20 cellular contexts compared by ENCODE assay signal in genomic region chr3:129528589-129529100, GRCh38. TPM values are rescaled to one million over a fixed set of nuclear protein-coding genes. Genes with fewer than 3 reads are reported as not detected.
DNase-seq lines count a peak whose midpoint lies in the region; ATAC-seq and TF ChIP-seq lines count a peak whose summit lies in the region.
"Had no signal": no experiment of that assay in that cellular context is flagged by ENCODE, and none has a peak within 500 bp of the region (broad histone marks: within the 10 kb centered on the region; RNA-seq: fewer than 3 reads in every experiment).

Gene RHO (plus strand): TSS chr3:129528639. CDS start chr3:129528734, 95 bp downstream.

- H3K23ac ChIP-seq in IMR-90 (ENCODE audit: low read depth, low read length): no peak within 1 kb of the TSS

- peak within 1 kb of the TSS; percentile 1 for H2AK9ac ChIP-seq in IMR-90 (replicated peaks; ENCODE audit: low read depth, low read length, poor library complexity)

- H2BK5ac ChIP-seq in IMR-90 (ENCODE audit: low read depth, low read length, poor library complexity, severe bottlenecking): no peak within 1 kb of the TSS

- DNase-seq in IMR-90 (no peak), nephron progenitor cell (no peak), left ventricle myocardium inferior (no peak)
- no peak for DNase-seq in activated CD8-positive, alpha-beta T cell treated with anti-CD3 and anti-CD28 coated beads for 36 hours
- DNase-seq: ACHN; AML-193; CD8-positive, alpha-beta T cell; H9; Kasumi-1; MM.1S; NCI-H1092 treated with DMSO at 0.1 percent for 48 hours; NCI-H2107; NCI-H345; NCI-H526 treated with DMSO at 0.1 percent for 48 hours; Right ventricle myocardium superior had no signal

- BruUV-seq in IMR-90 (replicated peaks; lab: Mats Ljungman, UMichigan): no TSS peak

- no peak within 1 kb of the TSS for H3K9ac ChIP-seq in IMR-90 (ENCODE audit: low read depth, low read length)

- no peak within 1 kb of the TSS for H2BK120ac ChIP-seq in IMR-90 (ENCODE audit: low read depth, low read length)

- H3K27me3 ChIP-seq in IMR-90 (ENCODE audit: control insufficient read depth, insufficient read depth, low read length) (no peaks in the 10 kb centered on the region), left ventricle myocardium inferior (ENCODE audit: low read depth) (no peaks in the 10 kb centered on the region)

- H4K20me1 ChIP-seq in IMR-90 (ENCODE audit: insufficient read depth, low read length): no peaks in the 10 kb centered on the region

- H4K8ac ChIP-seq in IMR-90 (ENCODE audit: low read depth in 2 of 2, low read length in 2 of 2): no peak within 1 kb of the TSS

- dilution Hi-C loops in IMR-90 (cut with HindIII; ENCODE audit: low sequenced_read_pairs, unreplicated experiment): no loop called here

- no peak within 1 kb of the TSS for H3K4me2 ChIP-seq in IMR-90 (ENCODE audit: low read depth, low read length)

- in situ Hi-C loops in IMR-90 (cut with MboI; ENCODE audit: low sequenced_read_pairs): no loop called here

- H3K4me3 ChIP-seq in IMR-90 (ENCODE audit: insufficient read depth, low read depth, low read length): no peak within 1 kb of the TSS
- H3K4me3 ChIP-seq in left ventricle myocardium inferior: no peak within 1 kb of the TSS

- 98% methylated on average over 15 of the region's 18 CpGs; no CpG with 5 or more reads in 1 of the 2 experiments for WGBS in IMR-90 (ENCODE audit: extremely low coverage in 2 of 2, insufficient read length in 1 of 2), 2 experiments

- H3K36me3 Mint-ChIP-seq in dendritic cell treated with granulocyte-macrophage colony-stimulating factor and Interleukin-4, amounts not matched to agents 40 ng/mL and 50 ng/mL, for 4 days (ENCODE audit: low read depth): no peaks in the 10 kb centered on the region
- no peaks in the 10 kb centered on the region for H3K36me3 Mint-ChIP-seq in nephron progenitor cell (ENCODE audit: low read depth)
- H3K36me3 Mint-ChIP-seq in stimulated activated memory B cell treated with anti-CD40 and anti-IgM and Interleukin-4, amounts not matched to agents 10 μg/mL and 1 μg/mL and 100 μg/mL, for 72 hours: no peaks in the 10 kb centered on the region
- H3K36me3 Mint-ChIP-seq in activated CD8-positive, alpha-beta T cell treated with anti-CD3 and anti-CD28 coated beads for 36 hours (ENCODE audit: low read depth): no peaks in the 10 kb centered on the region
- H3K36me3 Mint-ChIP-seq: CD8-positive, alpha-beta T cell; IgD-negative memory B cell had no signal

- H3K36me3 ChIP-seq in IMR-90 (ENCODE audit: control insufficient read depth, insufficient read depth, low read length) (no peaks in the 10 kb centered on the region), left ventricle myocardium inferior (no peaks in the 10 kb centered on the region)

- H2AFZ ChIP-seq in IMR-90 (replicated peaks; ENCODE audit: low read length, poor library complexity): no peak within 1 kb of the TSS

- H3K4me3 Mint-ChIP-seq in dendritic cell treated with granulocyte-macrophage colony-stimulating factor and Interleukin-4, amounts not matched to agents 40 ng/mL and 50 ng/mL, for 4 days: no peak within 1 kb of the TSS
- no peak within 1 kb of the TSS for H3K4me3 Mint-ChIP-seq in nephron progenitor cell
- no peak within 1 kb of the TSS for H3K4me3 Mint-ChIP-seq in stimulated activated memory B cell treated with anti-CD40 and anti-IgM and Interleukin-4, amounts not matched to agents 10 μg/mL and 1 μg/mL and 100 μg/mL, for 72 hours
- H3K4me3 Mint-ChIP-seq in activated CD8-positive, alpha-beta T cell treated with anti-CD3 and anti-CD28 coated beads for 36 hours: no peak within 1 kb of the TSS
- H3K4me3 Mint-ChIP-seq: CD8-positive, alpha-beta T cell; H9 had no signal

- peaks cover 71% of the 10 kb centered on the region for H3K4me1 Mint-ChIP-seq in dendritic cell treated with granulocyte-macrophage colony-stimulating factor and Interleukin-4, amounts not matched to agents 40 ng/mL and 50 ng/mL, for 4 days (ENCODE audit: low read depth)
- peaks cover 34% of the 10 kb centered on the region for H3K4me1 Mint-ChIP-seq in nephron progenitor cell
- peaks cover 17% of the 10 kb centered on the region for H3K4me1 Mint-ChIP-seq in stimulated activated memory B cell treated with anti-CD40 and anti-IgM and Interleukin-4, amounts not matched to agents 10 μg/mL and 1 μg/mL and 100 μg/mL, for 72 hours
- H3K4me1 Mint-ChIP-seq in activated CD8-positive, alpha-beta T cell treated with anti-CD3 and anti-CD28 coated beads for 36 hours (ENCODE audit: low read depth): no peaks in the 10 kb centered on the region

- no peak within 1 kb of the TSS for H3K56ac ChIP-seq in IMR-90 (ENCODE audit: extremely low read depth, insufficient read depth, low read length)

- no peak within 1 kb of the TSS for H3K27ac ChIP-seq in IMR-90 (ENCODE audit: insufficient read depth, low read length)
- H3K27ac ChIP-seq in left ventricle myocardium inferior (replicated peaks): no peak within 1 kb of the TSS

- TF ChIP-seq POLR2A in IMR-90 (IDR thresholded peaks at IDR 0.05; ENCODE audit: low read depth, low read length): no peak

- intact Hi-C loops in IMR-90 (cut with micrococcal nuclease) (no loop called here), left ventricle myocardium inferior (cut with micrococcal nuclease) (no loop called here)
- intact Hi-C loops in dendritic cell treated with granulocyte-macrophage colony-stimulating factor and Interleukin-4, amounts not matched to agents 40 ng/mL and 50 ng/mL, for 4 days (cut with micrococcal nuclease): no loop called here
- intact Hi-C loops in activated CD8-positive, alpha-beta T cell treated with anti-CD3 and anti-CD28 coated beads for 36 hours (cut with micrococcal nuclease): no loop called here

- H3K9me3 ChIP-seq in IMR-90 (ENCODE audit: control insufficient read depth, insufficient read depth, low read length) (no peaks in the 10 kb centered on the region), left ventricle myocardium inferior (replicated peaks) (no peaks in the 10 kb centered on the region)

- POLR2A ChIA-PET in IMR-90 (lab: Charles Lee; ENCODE audit: unreplicated experiment): no interaction called here
- POLR2A ChIA-PET in activated CD8-positive, alpha-beta T cell treated with anti-CD3 and anti-CD28 coated beads for 36 hours (lab: Charles Lee): interaction anchor here (1.0 kb wide), 1 partner anchor 10 kb away, joined by 3 read pairs; no protein-coding TSS in a partner anchor

- TF ChIP-seq RAD21 in IMR-90 (IDR thresholded peaks at IDR 0.05; ENCODE audit: low read length): no peak

- TF ChIP-seq CTCF in IMR-90 (conservative IDR thresholded peaks at IDR 0.05; ENCODE audit: low read depth, low read length) (no peak), nephron progenitor cell (IDR thresholded peaks at IDR 0.05) (no peak), left ventricle myocardium inferior (IDR thresholded peaks at IDR 0.05; ENCODE audit: borderline replicate concordance) (no peak)
- no peak for TF ChIP-seq CTCF in activated CD8-positive, alpha-beta T cell treated with anti-CD3 and anti-CD28 coated beads for 36 hours (IDR thresholded peaks at IDR 0.05)

- no peak within 1 kb of the TSS for H4K91ac ChIP-seq in IMR-90 (ENCODE audit: insufficient read depth, low read depth, low read length)

- H3K4ac ChIP-seq in IMR-90 (ENCODE audit: low read depth, low read length): no peak within 1 kb of the TSS

- ATAC-seq in IMR-90 (ENCODE audit: low read depth) (no peak), GM21786 (IDR thresholded peaks at IDR 0.05; ENCODE audit: unreplicated experiment) (no peak)
- ATAC-seq in stimulated activated memory B cell treated with anti-CD40 and anti-IgM and Interleukin-4, amounts not matched to agents 10 μg/mL and 1 μg/mL and 100 μg/mL, for 72 hours: no peak
- ATAC-seq in activated CD8-positive, alpha-beta T cell treated with anti-CD3 and anti-CD28 coated beads for 36 hours: no peak
- ATAC-seq: CD8-positive, alpha-beta T cell had no signal

- H3K27ac Mint-ChIP-seq in dendritic cell treated with granulocyte-macrophage colony-stimulating factor and Interleukin-4, amounts not matched to agents 40 ng/mL and 50 ng/mL, for 4 days: peak within 1 kb of the TSS; percentile 67
- H3K27ac Mint-ChIP-seq in nephron progenitor cell: peak within 1 kb of the TSS; percentile 49
- peak within 1 kb of the TSS; percentile 28 for H3K27ac Mint-ChIP-seq in stimulated activated memory B cell treated with anti-CD40 and anti-IgM and Interleukin-4, amounts not matched to agents 10 μg/mL and 1 μg/mL and 100 μg/mL, for 72 hours
- no peak within 1 kb of the TSS for H3K27ac Mint-ChIP-seq in activated CD8-positive, alpha-beta T cell treated with anti-CD3 and anti-CD28 coated beads for 36 hours
- H3K27ac Mint-ChIP-seq: CD8-positive, alpha-beta T cell had no signal

- no peak within 1 kb of the TSS for H3K14ac ChIP-seq in IMR-90 (replicated peaks; ENCODE audit: low read depth, low read length)

- peaks cover 13% of the 10 kb centered on the region for H3K4me1 ChIP-seq in IMR-90 (ENCODE audit: control insufficient read depth, insufficient read depth, low read length)
- peaks cover 10% of the 10 kb centered on the region for H3K4me1 ChIP-seq in left ventricle myocardium inferior

- H3K9me1 ChIP-seq in IMR-90 (ENCODE audit: insufficient read depth, low read length): peaks cover 8% of the 10 kb centered on the region

- peak within 1 kb of the TSS; percentile 30; the same call in 1 of the 2 replicates for H2AK5ac ChIP-seq in IMR-90 (ENCODE audit: low read depth, low read length)

- no peaks in the 10 kb centered on the region for H3K79me1 ChIP-seq in IMR-90 (ENCODE audit: low read depth in 1 of 2, low read length in 2 of 2)

- no peaks in the 10 kb centered on the region for H3K27me3 Mint-ChIP-seq in dendritic cell treated with granulocyte-macrophage colony-stimulating factor and Interleukin-4, amounts not matched to agents 40 ng/mL and 50 ng/mL, for 4 days
- peaks cover 25% of the 10 kb centered on the region for H3K27me3 Mint-ChIP-seq in nephron progenitor cell (ENCODE audit: low read depth, poor library complexity)
- H3K27me3 Mint-ChIP-seq in stimulated activated memory B cell treated with anti-CD40 and anti-IgM and Interleukin-4, amounts not matched to agents 10 μg/mL and 1 μg/mL and 100 μg/mL, for 72 hours: peaks cover 24% of the 10 kb centered on the region
- H3K27me3 Mint-ChIP-seq in activated CD8-positive, alpha-beta T cell treated with anti-CD3 and anti-CD28 coated beads for 36 hours: no peaks in the 10 kb centered on the region
- H3K27me3 Mint-ChIP-seq: IgD-negative memory B cell had no signal

- H4K5ac ChIP-seq in IMR-90 (ENCODE audit: low read depth, low read length): no peak within 1 kb of the TSS

- no peak within 1 kb of the TSS for H3K18ac ChIP-seq in IMR-90 (ENCODE audit: low read depth, low read length)

- H2BK15ac ChIP-seq in IMR-90 (ENCODE audit: low read depth, low read length): no peak within 1 kb of the TSS

- H3K9me3 Mint-ChIP-seq in dendritic cell treated with granulocyte-macrophage colony-stimulating factor and Interleukin-4, amounts not matched to agents 40 ng/mL and 50 ng/mL, for 4 days: no peaks in the 10 kb centered on the region
- H3K9me3 Mint-ChIP-seq in nephron progenitor cell: no peaks in the 10 kb centered on the region
- H3K9me3 Mint-ChIP-seq in stimulated activated memory B cell treated with anti-CD40 and anti-IgM and Interleukin-4, amounts not matched to agents 10 μg/mL and 1 μg/mL and 100 μg/mL, for 72 hours: no peaks in the 10 kb centered on the region
- H3K9me3 Mint-ChIP-seq in activated CD8-positive, alpha-beta T cell treated with anti-CD3 and anti-CD28 coated beads for 36 hours: no peaks in the 10 kb centered on the region
- H3K9me3 Mint-ChIP-seq: CD8-positive, alpha-beta T cell; H9; IgD-negative memory B cell had no signal

- CTCF ChIA-PET in IMR-90 (lab: Yijun Ruan, JAX): interaction anchor here (0.6 kb wide), 1 partner anchor 129 kb away, joined by 3 read pairs; no protein-coding TSS in a partner anchor
- CTCF ChIA-PET in activated CD8-positive, alpha-beta T cell treated with anti-CD3 and anti-CD28 coated beads for 36 hours (lab: Charles Lee): no interaction called here

- H2BK20ac ChIP-seq in IMR-90 (ENCODE audit: low read depth, low read length): no peak within 1 kb of the TSS

RNA-seq across cellular contexts. Expression of gene RHO, which starts in this region (rescaled TPM):
- total RNA-seq in IMR-90 (2012; rRNA removed): not detected in 2 replicates
- not detected in 2 replicates for polyA plus RNA-seq in IMR-90 (2012; rRNA removed)
- not detected in 2 replicates for polyA plus RNA-seq in IMR-90 (2012; cell fraction: cytosol; rRNA removed)
- polyA plus RNA-seq in IMR-90 (2012; cell fraction: nucleus; rRNA removed; ENCODE audit: low replicate concordance): 0.03 TPM in 1 of 2 replicates, not detected in the other
- total RNA-seq in left ventricle myocardium inferior: not detected
- not detected for total RNA-seq in activated CD8-positive, alpha-beta T cell treated with anti-CD3 and anti-CD28 coated beads for 36 hours
- total RNA-seq: CD8-positive, alpha-beta T cell; H9; HT1080; Right ventricle myocardium superior had no signal
- polyA plus RNA-seq: IgD-negative memory B cell had no signal
